8 cellular contexts compared by ENCODE assay signal in genomic region chr4:127732623-127733199, GRCh38. TPM values are rescaled to one million over a fixed set of nuclear protein-coding genes. Genes with fewer than 3 reads are reported as not detected.
DNase-seq lines count a peak whose midpoint lies in the region; ATAC-seq lines count a peak whose summit lies in the region.

No MANE protein-coding gene starts in this region.

- DNase-seq in AML-193 (lab: John Stamatoyannopoulos, UW) (peak; percentile 38 to 50), NCI-H2227 treated with DMSO at 0.1 percent for 48 hours (lab: John Stamatoyannopoulos, UW) (peak; percentile 41), cerebellum (ENCODE audit: low spot score) (peak; percentile 23), lung microvascular endothelial cell (ENCODE audit: low read depth in 2 of 2) (peak; percentile 49 to 62)
- no peak for DNase-seq in activated effector memory CD4-positive, alpha-beta T cell treated with anti-CD3 and anti-CD28 coated beads, Interleukin-2, amount 50 U/mL, for 16 hours

- ATAC-seq in GM18867 (IDR thresholded peaks at IDR 0.05; ENCODE audit: unreplicated experiment), result peak; percentile 78
- ATAC-seq in HG03196 (IDR thresholded peaks at IDR 0.05; ENCODE audit: unreplicated experiment), result peak; percentile 80
- no peak for ATAC-seq in GM21447 (IDR thresholded peaks at IDR 0.05; ENCODE audit: unreplicated experiment)

RNA-seq across cellular contexts. Expression of gene SLC25A31, which starts 2.5 kb away (rescaled TPM):
- total RNA-seq in cerebellum, result not detected
- total RNA-seq in lung microvascular endothelial cell, result not detected in 2 replicates

RNA-seq across cellular contexts. Expression of gene HSPA4L, which starts 49.4 kb away (rescaled TPM):
- total RNA-seq in cerebellum (12.2 TPM), lung microvascular endothelial cell (0.99 and 2.0 TPM in 2 replicates)
